32 cellular contexts compared by ENCODE assay signal in the genomic region with DNA sequence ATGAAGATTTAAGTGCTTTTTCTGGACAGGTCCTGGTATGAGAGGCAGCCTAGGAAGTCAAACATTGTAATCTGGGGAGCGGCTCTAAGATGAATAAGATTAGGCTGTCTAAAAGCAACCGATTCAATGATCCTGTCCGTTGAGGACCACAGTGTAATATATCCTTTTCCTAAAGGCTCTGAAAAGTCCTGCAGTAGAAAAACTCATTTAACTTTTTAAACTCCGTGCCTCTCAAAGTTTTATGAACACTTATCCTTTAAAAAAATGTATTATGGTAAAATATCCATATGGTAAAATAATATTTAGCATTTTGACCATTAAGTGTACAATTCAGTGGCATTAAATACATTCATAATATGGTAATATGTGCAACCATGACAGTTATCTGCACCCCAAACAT. TPM values are rescaled to one million over a fixed set of nuclear protein-coding genes. Genes with fewer than 3 reads are reported as not detected.
DNase-seq lines count a peak whose midpoint lies in the region; ATAC-seq and TF ChIP-seq lines count a peak whose summit lies in the region.
"Had no signal": no experiment of that assay in that cellular context is flagged by ENCODE, and none has a peak within 500 bp of the region (broad histone marks: within the 10 kb centered on the region; RNA-seq: fewer than 3 reads in every experiment).

No MANE protein-coding gene starts in this region.

- TF ChIP-seq CTCF in dorsolateral prefrontal cortex (IDR thresholded peaks at IDR 0.05 in 54 of 56, conservative IDR thresholded peaks at IDR 0.05 in 2 of 56; ENCODE audit: low read depth in 1 of 56, partially characterized antibody in 56 of 56): no peak
- no peak for TF ChIP-seq CTCF in nephron (IDR thresholded peaks at IDR 0.05; ENCODE audit: unreplicated experiment in 3 of 3)
- TF ChIP-seq CTCF in tibial nerve (IDR thresholded peaks at IDR 0.05): no peak

- H3K27ac ChIP-seq in dorsolateral prefrontal cortex: peak overlapping the region; percentile 7 to 99 (median 92)
- peak overlapping the region; percentile 43 to 92 (median 74) for H3K27ac ChIP-seq in tibial nerve
- H3K27ac ChIP-seq: 22Rv1, C4-2B, cardiac muscle cell, neural progenitor cell, SK-N-MC had no signal

- intact Hi-C loops in dorsolateral prefrontal cortex (cut with DNase I): no loop called here

- DNase-seq in NCI-H82 (lab: John Stamatoyannopoulos, UW): peak; percentile 59
- no peak for DNase-seq in NCI-H82 treated with DMSO at 0.1 percent for 48 hours (lab: John Stamatoyannopoulos, UW; ENCODE audit: unreplicated experiment)
- no peak for DNase-seq in dorsolateral prefrontal cortex
- no peak for DNase-seq in tibial nerve (ENCODE audit: low spot score in 2 of 2)
- DNase-seq in stimulated activated CD4-positive, alpha-beta T cell treated with anti-CD3 and anti-CD28 coated beads, Interleukin-1b, Interleukin-23, amount 100 ng/mL, for 48 hours: no peak
- DNase-seq in T-helper 2 cell: no peak
- DNase-seq: activated CD4-positive, alpha-beta T cell treated with anti-CD3 and anti-CD28 coated beads, Interleukin-2, amount 50 U/mL, for 4 hours; activated CD8-positive, alpha-beta memory T cell treated with anti-CD3 and anti-CD28 coated beads, Interleukin-2, amount 10 ng/mL, durations not matched to agents 7 days and 5 days; activated gamma-delta T cell; activated naive CD8-positive, alpha-beta T cell treated with anti-CD3 and anti-CD28 coated beads for 36 hours; activated T-cell treated with anti-CD3 and anti-CD28 coated beads, Interleukin-2, amount 50 U/mL, for 4 hours; Caco-2; cortex of kidney; effector memory CD8-positive, alpha-beta T cell; foreskin fibroblast; H9; left colon; MV-4-11; NCI-H774; stimulated activated CD8-positive, alpha-beta memory T cell treated with anti-CD3 and anti-CD28 coated beads, Interleukin-4, amount 100 ng/mL, for 48 hours; T-helper 1 cell had no signal

- H3K4me3 Mint-ChIP-seq in nephron: no peak overlapping the region
- H3K4me3 Mint-ChIP-seq: activated CD8-positive, alpha-beta memory T cell treated with anti-CD3 and anti-CD28 coated beads, Interleukin-2, amount 10 ng/mL, durations not matched to agents 7 days and 5 days; activated naive CD8-positive, alpha-beta T cell treated with anti-CD3 and anti-CD28 coated beads for 36 hours; activated T-cell treated with anti-CD3 and anti-CD28 coated beads, Interleukin-2, amount 50 U/mL, for 4 hours; effector memory CD8-positive, alpha-beta T cell; H9; neural progenitor cell; stimulated activated naive CD8-positive, alpha-beta T cell treated with anti-CD3 and anti-CD28 coated beads, Interleukin-15, Interleukin-2, amounts not matched to agents 100 ng/mL and 50 ng/mL, for 24 hours; type B pancreatic cell had no signal

- no peak for ATAC-seq in GM21528 (IDR thresholded peaks at IDR 0.05; ENCODE audit: low FRiP score, unreplicated experiment)
- ATAC-seq: activated CD8-positive, alpha-beta memory T cell treated with anti-CD3 and anti-CD28 coated beads, Interleukin-2, amount 10 ng/mL, durations not matched to agents 7 days and 5 days; activated T-cell treated with anti-CD3 and anti-CD28 coated beads, Interleukin-2, amount 50 U/mL, for 4 hours; effector memory CD8-positive, alpha-beta T cell; left colon; right cardiac atrium had no signal

- WGBS in tibial nerve, 2 donors: 58 to 65% methylated on average over 4 of the region's 4 CpGs

- no peak for TF ChIP-seq POLR2A in tibial nerve (IDR thresholded peaks at IDR 0.05)

- H3K4me1 ChIP-seq in tibial nerve: peaks cover 2 to 85% (median 51%) of the 10 kb centered on the region in 4 donors
- H3K4me1 ChIP-seq: Caco-2 had no signal

- H3K36me3 Mint-ChIP-seq in nephron (ENCODE audit: low read depth): no peaks in the 10 kb centered on the region
- H3K36me3 Mint-ChIP-seq: activated CD8-positive, alpha-beta memory T cell treated with anti-CD3 and anti-CD28 coated beads, Interleukin-2, amount 10 ng/mL, durations not matched to agents 7 days and 5 days; activated naive CD8-positive, alpha-beta T cell treated with anti-CD3 and anti-CD28 coated beads for 36 hours; neural progenitor cell; type B pancreatic cell had no signal

- H3K27me3 ChIP-seq in dorsolateral prefrontal cortex (no peaks in the 10 kb centered on the region), tibial nerve (no peaks in the 10 kb centered on the region)
- H3K27me3 ChIP-seq: cardiac muscle cell had no signal

- H3K4me3 ChIP-seq in dorsolateral prefrontal cortex: no peak overlapping the region
- H3K4me3 ChIP-seq in tibial nerve: no peak overlapping the region
- H3K4me3 ChIP-seq: cardiac muscle cell, neural progenitor cell, SK-N-MC, spleen had no signal

- H3K36me3 ChIP-seq in tibial nerve: peaks cover 0 to 24% (median 0%) of the 10 kb centered on the region in 3 donors
- H3K36me3 ChIP-seq: cardiac muscle cell, neural progenitor cell, spleen had no signal

- peak overlapping the region; percentile 16 to 88 (median 22) for H3K27ac Mint-ChIP-seq in nephron
- H3K27ac Mint-ChIP-seq: activated CD8-positive, alpha-beta memory T cell treated with anti-CD3 and anti-CD28 coated beads, Interleukin-2, amount 10 ng/mL, durations not matched to agents 7 days and 5 days; activated naive CD8-positive, alpha-beta T cell treated with anti-CD3 and anti-CD28 coated beads for 36 hours; effector memory CD8-positive, alpha-beta T cell; H9; neural progenitor cell; stimulated activated naive CD8-positive, alpha-beta T cell treated with anti-CD3 and anti-CD28 coated beads, Interleukin-15, Interleukin-2, amounts not matched to agents 100 ng/mL and 50 ng/mL, for 24 hours; type B pancreatic cell had no signal

- no peaks in the 10 kb centered on the region for H3K9me3 Mint-ChIP-seq in nephron
- H3K9me3 Mint-ChIP-seq: activated naive CD8-positive, alpha-beta T cell treated with anti-CD3 and anti-CD28 coated beads for 36 hours; activated T-cell treated with anti-CD3 and anti-CD28 coated beads, Interleukin-2, amount 50 U/mL, for 4 hours; effector memory CD8-positive, alpha-beta T cell; H9; neural progenitor cell; stimulated activated naive CD8-positive, alpha-beta T cell treated with anti-CD3 and anti-CD28 coated beads, Interleukin-15, Interleukin-2, amounts not matched to agents 100 ng/mL and 50 ng/mL, for 24 hours; type B pancreatic cell had no signal

- peaks cover 94% of the 10 kb centered on the region for H3K4me1 Mint-ChIP-seq in nephron
- H3K4me1 Mint-ChIP-seq: activated CD8-positive, alpha-beta memory T cell treated with anti-CD3 and anti-CD28 coated beads, Interleukin-2, amount 10 ng/mL, durations not matched to agents 7 days and 5 days; activated naive CD8-positive, alpha-beta T cell treated with anti-CD3 and anti-CD28 coated beads for 36 hours had no signal

- TF ChIP-seq EP300 in tibial nerve (IDR thresholded peaks at IDR 0.05): no peak

- H3K9me3 ChIP-seq in tibial nerve: no peaks in the 10 kb centered on the region
- H3K9me3 ChIP-seq: Caco-2, spleen had no signal

- H3K27me3 Mint-ChIP-seq in nephron (ENCODE audit: low read depth): peaks cover 5% of the 10 kb centered on the region

RNA-seq across cellular contexts. Expression of a gene that starts 39.8 kb away (rescaled TPM):
- total RNA-seq in dorsolateral prefrontal cortex: 10 to 100 TPM in 97 of 120 experiments, 1 to 10 TPM in 23; 4.6 to 58.9 (median 14.7) TPM
- 100 to 1,000 TPM in 3 of 4 donors, 10 to 100 TPM in 1; 98.0 to 170 (median 119) TPM for total RNA-seq in tibial nerve
- total RNA-seq: activated naive CD8-positive, alpha-beta T cell treated with anti-CD3 and anti-CD28 coated beads for 36 hours; activated T-cell treated with anti-CD3 and anti-CD28 coated beads, Interleukin-2, amount 50 U/mL, for 4 hours; Caco-2 had no signal
